1 cellular context compared by ENCODE assay signal in genomic region chr17:40671282-40671681, GRCh38.
TF ChIP-seq lines count a peak whose summit lies in the region.

No MANE protein-coding gene starts in this region.

TF ChIP-seq in H1, 55 proteins besides CTCF, POLR2A, EP300 and RAD21:
- TF ChIP-seq JUN (IDR thresholded peaks at IDR 0.05; ENCODE audit: low read depth, low read length), result no peak
- no peak for TF ChIP-seq RXRA (IDR thresholded peaks at IDR 0.05; ENCODE audit: insufficient read depth, low read depth, low read length)
- no peak for TF ChIP-seq YY1 (IDR thresholded peaks at IDR 0.05; ENCODE audit: low read depth, low read length)
- TF ChIP-seq EGR1 (IDR thresholded peaks at IDR 0.05; ENCODE audit: borderline replicate concordance, low read depth, low read length), result no peak
- TF ChIP-seq CEBPB (IDR thresholded peaks at IDR 0.05; ENCODE audit: low read depth, low read length), result no peak
TF ChIP-seq in H1: peak in this region for 0.
